ENCODE assay signal across 11 cellular contexts in genomic region chr5:74241751-74242140, GRCh38.
DNase-seq lines count a peak whose midpoint lies in the region; ATAC-seq, FAIRE-seq and TF ChIP-seq lines count a peak whose summit lies in the region.
"Had no signal": no experiment of that assay in that cellular context is flagged by ENCODE, and none has a peak within 500 bp of the region (broad histone marks: within the 10 kb centered on the region; RNA-seq: fewer than 3 reads in every experiment).

No MANE protein-coding gene starts in this region.

- H3K4me1 Mint-ChIP-seq in T-helper 2 cell treated with Interferon-gamma antibody and Interleukin-4, amounts not matched to agents 5 μg/mL and 100 μg/mL, for 36 hours (ENCODE audit: low read depth), result peaks cover 2% of the 10 kb centered on the region

- no TSS peak for BruUV-seq in OCI-LY7 (replicated peaks; lab: Mats Ljungman, UMichigan)

- no peaks in the 10 kb centered on the region for H3K27me3 ChIP-seq in upper lobe of right lung
- H3K27me3 ChIP-seq: right lobe of liver had no signal

- no peaks in the 10 kb centered on the region for H3K79me2 ChIP-seq in OCI-LY7 (ENCODE audit: insufficient read depth, low read depth, low read length)

- peak; percentile 52 for ATAC-seq in upper lobe of right lung
- ATAC-seq in GM18502 (IDR thresholded peaks at IDR 0.05; ENCODE audit: poor library complexity, unreplicated experiment), result no peak
- ATAC-seq: SK-N-SH treated with all-trans-retinoic acid at 6 μM for 48 hours had no signal

- H3K9me2 ChIP-seq in OCI-LY7 (ENCODE audit: insufficient read depth, low read length), result no peaks in the 10 kb centered on the region

- no peak overlapping the region for H3K4me3 ChIP-seq in fibroblast of villous mesenchyme (ENCODE audit: low read depth, low read length)
- H3K4me3 ChIP-seq in upper lobe of right lung, result no peak overlapping the region
- H3K4me3 ChIP-seq in OCI-LY7 (ENCODE audit: low read depth, low read length, poor library complexity, severe bottlenecking), result no peak overlapping the region
- H3K4me3 ChIP-seq: right lobe of liver had no signal

- H3K36me3 ChIP-seq in upper lobe of right lung (no peaks in the 10 kb centered on the region), OCI-LY7 (ENCODE audit: insufficient read depth, low read length) (no peaks in the 10 kb centered on the region)
- H3K36me3 ChIP-seq: right lobe of liver had no signal

- intact Hi-C loops in upper lobe of right lung (cut with DNase I) (no loop called here), OCI-LY7 (cut with micrococcal nuclease; ENCODE audit: unreplicated experiment) (no loop called here)

- TF ChIP-seq POLR2A in H54 (IDR thresholded peaks at IDR 0.05; ENCODE audit: low read depth, low read length), result no peak

- H3K9me3 ChIP-seq in upper lobe of right lung, result no peaks in the 10 kb centered on the region
- H3K9me3 ChIP-seq in OCI-LY7 (ENCODE audit: low read length), result no peaks in the 10 kb centered on the region
- H3K9me3 ChIP-seq: right lobe of liver had no signal

- TF ChIP-seq CTCF in fibroblast of villous mesenchyme (IDR thresholded peaks at IDR 0.05; ENCODE audit: insufficient read depth, low read depth, low read length) (no peak), upper lobe of right lung (IDR thresholded peaks at IDR 0.05) (no peak), OCI-LY7 (conservative IDR thresholded peaks at IDR 0.05; ENCODE audit: low read length) (no peak)

- H3K4me1 ChIP-seq in upper lobe of right lung, result no peaks in the 10 kb centered on the region
- H3K4me1 ChIP-seq in OCI-LY7 (ENCODE audit: insufficient read depth, low read length, poor library complexity, severe bottlenecking), result no peaks in the 10 kb centered on the region
- H3K4me1 ChIP-seq: right lobe of liver had no signal

- H3K9me3 Mint-ChIP-seq in T-helper 2 cell treated with Interferon-gamma antibody and Interleukin-4, amounts not matched to agents 5 μg/mL and 100 μg/mL, for 36 hours, result no peaks in the 10 kb centered on the region

- CTCF ChIA-PET in OCI-LY7 (lab: Charles Lee; ENCODE audit: unreplicated experiment), result no interaction called here

- no peak overlapping the region for H2AFZ ChIP-seq in OCI-LY7 (ENCODE audit: low read length)

- no peak overlapping the region for H3K27ac Mint-ChIP-seq in T-helper 2 cell treated with Interferon-gamma antibody and Interleukin-4, amounts not matched to agents 5 μg/mL and 100 μg/mL, for 36 hours

- no peaks in the 10 kb centered on the region for H4K20me1 ChIP-seq in OCI-LY7 (ENCODE audit: insufficient read depth, low read length)

- peaks cover 14% of the 10 kb centered on the region for H3K27me3 Mint-ChIP-seq in T-helper 2 cell treated with Interferon-gamma antibody and Interleukin-4, amounts not matched to agents 5 μg/mL and 100 μg/mL, for 36 hours (ENCODE audit: low read depth)

- POLR2A ChIA-PET in OCI-LY7 (lab: Charles Lee), result no interaction called here

- H3K27ac ChIP-seq in upper lobe of right lung (no peak overlapping the region), OCI-LY7 (ENCODE audit: low read depth, low read length, poor library complexity, severe bottlenecking) (no peak overlapping the region)
- H3K27ac ChIP-seq: right lobe of liver had no signal

- DNase-seq in H54 (ENCODE audit: insufficient read length, low spot score), result peak; percentile 13
- DNase-seq in RCC 7860 (ENCODE audit: low spot score), result peak; percentile 41
- DNase-seq in fibroblast of villous mesenchyme (ENCODE audit: low read depth), result peak; percentile 17
- no peak for DNase-seq in upper lobe of right lung
- DNase-seq in NCI-H748 treated with DMSO at 0.1 percent for 48 hours (lab: John Stamatoyannopoulos, UW), result no peak
- no peak for DNase-seq in OCI-LY7 (ENCODE audit: low spot score)
- no peak for DNase-seq in T-helper 2 cell treated with Interferon-gamma antibody and Interleukin-4, amounts not matched to agents 5 μg/mL and 100 μg/mL, for 36 hours (ENCODE audit: low spot score)
- DNase-seq: right lobe of liver had no signal

- H3K4me3 Mint-ChIP-seq in T-helper 2 cell treated with Interferon-gamma antibody and Interleukin-4, amounts not matched to agents 5 μg/mL and 100 μg/mL, for 36 hours, result no peak overlapping the region

- FAIRE-seq in H54 (lab: Jason Lieb, UNC) (peak; percentile 50), RCC 7860 (lab: Jason Lieb, UNC) (no peak)
- FAIRE-seq: endothelial cell of umbilical vein had no signal

- no peaks in the 10 kb centered on the region for H3K36me3 Mint-ChIP-seq in T-helper 2 cell treated with Interferon-gamma antibody and Interleukin-4, amounts not matched to agents 5 μg/mL and 100 μg/mL, for 36 hours (ENCODE audit: low read depth)

- H3K4me2 ChIP-seq in OCI-LY7 (ENCODE audit: low read length), result no peak overlapping the region

Comparison
In these comparisons a context has a peak if more than half of its experiments do, and no peak if none do; other contexts are left out.
1. DNase-seq: peak in H54 (single experiment), RCC 7860 (single experiment) and fibroblast of villous mesenchyme (single experiment); none in upper lobe of right lung (single experiment), NCI-H748 treated with DMSO at 0.1 percent for 48 hours (single experiment), OCI-LY7 (single experiment) and T-helper 2 cell treated with Interferon-gamma antibody and Interleukin-4, amounts not matched to agents 5 μg/mL and 100 μg/mL, for 36 hours (single experiment).